In the genomic region with DNA sequence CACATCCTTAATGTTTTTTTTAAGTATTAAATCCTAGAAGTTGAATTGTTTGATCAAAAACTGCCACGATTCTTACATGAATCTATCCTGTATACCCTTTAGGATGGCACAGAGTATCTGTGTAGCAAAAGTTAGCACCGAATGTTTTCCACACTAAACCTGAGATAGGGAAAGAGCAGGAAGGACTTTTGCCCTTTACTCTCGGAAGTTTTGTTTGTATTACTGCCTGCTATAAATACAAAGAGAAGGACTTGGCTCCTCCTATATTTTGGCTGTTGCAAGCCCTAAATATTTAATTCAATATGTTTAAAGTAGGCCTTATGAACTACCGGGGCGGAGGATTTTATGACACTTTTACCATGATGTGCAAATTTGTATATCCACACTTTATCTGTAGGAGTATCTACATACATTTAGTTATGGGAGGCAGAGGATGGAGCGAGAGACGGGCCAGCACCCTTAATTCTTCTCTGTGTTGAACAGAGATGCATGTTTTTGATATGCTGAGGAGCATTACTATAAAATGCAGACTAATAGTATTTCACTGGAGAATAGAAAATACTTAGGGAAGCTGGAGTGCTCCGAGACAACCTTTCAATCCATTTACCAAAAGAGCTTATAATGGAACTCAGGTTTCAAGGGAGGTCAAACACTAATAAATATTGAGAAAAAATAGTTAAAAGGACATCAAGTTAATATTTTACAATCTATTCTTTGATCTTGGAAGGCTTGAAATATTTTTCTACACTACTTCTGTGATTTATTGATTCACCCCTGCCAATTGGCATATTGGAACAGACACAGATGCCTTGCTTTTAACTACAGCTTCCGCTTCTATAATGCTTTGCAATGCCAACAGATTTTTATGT, we compare ENCODE assay signal across 21 cellular contexts.
DNase-seq lines count a peak whose midpoint lies in the region; ATAC-seq and TF ChIP-seq lines count a peak whose summit lies in the region.
"Had no signal": no experiment of that assay in that cellular context is flagged by ENCODE, and none has a peak within 500 bp of the region (broad histone marks: within the 10 kb centered on the region; RNA-seq: fewer than 3 reads in every experiment).

No MANE protein-coding gene starts in this region.

- no peak for TF ChIP-seq RAD21 in neural cell (conservative IDR thresholded peaks at IDR 0.05)

- TF ChIP-seq CTCF in neural cell (IDR thresholded peaks at IDR 0.05; ENCODE audit: poor library complexity, severe bottlenecking) (no peak), psoas muscle (IDR thresholded peaks at IDR 0.05) (no peak)

- H3F3A ChIP-seq in neural cell (ENCODE audit: insufficient read depth, low read length, poor library complexity, severe bottlenecking) = no peaks in the 10 kb centered on the region

- no peak for TF ChIP-seq EP300 in neural cell (conservative IDR thresholded peaks at IDR 0.05; ENCODE audit: poor library complexity, severe bottlenecking)

- H3K4me3 ChIP-seq in neural cell (ENCODE audit: low read length) = no peak overlapping the region
- H3K4me3 ChIP-seq in psoas muscle = no peak overlapping the region
- H3K4me3 ChIP-seq: A549; BLaER1 treated with 17β-estradiol and CSF1 and Interleukin-3, amounts not matched to agents 10 nM and 100 nM; GM23248; SK-N-MC had no signal

- ATAC-seq in left colon = peak; percentile 90
- no peak for ATAC-seq in psoas muscle
- ATAC-seq: A549, Panc1 had no signal

- peak; percentile 31 to 51 for DNase-seq in NCI-H526 (lab: John Stamatoyannopoulos, UW)
- no peak for DNase-seq in left colon
- DNase-seq in central memory CD4-positive, alpha-beta T cell = no peak
- no peak for DNase-seq in psoas muscle
- no peak for DNase-seq in C1 segment of cervical spinal cord (lab: John Stamatoyannopoulos, UW)
- DNase-seq: AML-193; CD4-positive, alpha-beta memory T cell; GM23248; H7; KBM-7; NCI-H1048; NCI-H1694; NCI-H2029 treated with DMSO at 0.1 percent for 48 hours; SIG-M5 had no signal

- H4K20me1 ChIP-seq in neural cell (ENCODE audit: insufficient read depth) = peaks cover 3% of the 10 kb centered on the region

- WGBS in psoas muscle, 3 donors = 82 to 91% (median 84%) methylated on average over 9 of the region's 9 CpGs

- H3K9ac ChIP-seq in neural cell (ENCODE audit: low read length) = no peak overlapping the region
- H3K9ac ChIP-seq: BLaER1 treated with 17β-estradiol and CSF1 and Interleukin-3, amounts not matched to agents 10 nM and 100 nM; GM23248 had no signal

- no peaks in the 10 kb centered on the region for H3K9me2 ChIP-seq in neural cell (ENCODE audit: insufficient read depth, low read length)

- H3K79me2 ChIP-seq in neural cell (replicated peaks; ENCODE audit: insufficient read depth, low read length) = peaks cover 10% of the 10 kb centered on the region

- no peak overlapping the region for H3K4me2 ChIP-seq in neural cell (ENCODE audit: low read length)
- H3K4me2 ChIP-seq: A549; BLaER1 treated with 17β-estradiol and CSF1 and Interleukin-3, amounts not matched to agents 10 nM and 100 nM had no signal

- H3K27ac ChIP-seq in KOPT-K1 (ENCODE audit: low read depth, low read length, poor library complexity, severe bottlenecking) = peak overlapping the region; percentile 96
- peak overlapping the region; percentile 37 for H3K27ac ChIP-seq in neural cell (ENCODE audit: low read length)
- H3K27ac ChIP-seq in psoas muscle = no peak overlapping the region
- H3K27ac ChIP-seq: A549; BLaER1 treated with 17β-estradiol and CSF1 and Interleukin-3, amounts not matched to agents 10 nM and 100 nM; GM23248; RWPE1; SK-N-MC had no signal

- no peak overlapping the region for H2AFZ ChIP-seq in neural cell (ENCODE audit: low read depth, low read length)
- H2AFZ ChIP-seq: GM23248 had no signal

- intact Hi-C loops in left colon (cut with DNase I, micrococcal nuclease) (no loop called here), psoas muscle (cut with DNase I) (no loop called here)

- H3K9me3 ChIP-seq in KOPT-K1 (ENCODE audit: insufficient read depth, low read length, poor library complexity, severe bottlenecking) (no peaks in the 10 kb centered on the region), neural cell (ENCODE audit: low read length) (no peaks in the 10 kb centered on the region), psoas muscle (no peaks in the 10 kb centered on the region)
- H3K9me3 ChIP-seq: A549; BLaER1 treated with 17β-estradiol and CSF1 and Interleukin-3, amounts not matched to agents 10 nM and 100 nM had no signal

- H3K4me1 ChIP-seq in psoas muscle = no peaks in the 10 kb centered on the region
- H3K4me1 ChIP-seq: BLaER1 treated with 17β-estradiol and CSF1 and Interleukin-3, amounts not matched to agents 10 nM and 100 nM had no signal

- no peaks in the 10 kb centered on the region for H3K27me3 ChIP-seq in neural cell (ENCODE audit: insufficient read depth, low read depth, low read length)
- no peaks in the 10 kb centered on the region for H3K27me3 ChIP-seq in psoas muscle (ENCODE audit: insufficient read depth in 3 of 3, low read length in 2 of 3)

- no peaks in the 10 kb centered on the region for H3K36me3 ChIP-seq in KOPT-K1 (ENCODE audit: insufficient read depth, low read length)
- H3K36me3 ChIP-seq in neural cell (ENCODE audit: insufficient read depth, low read length) = no peaks in the 10 kb centered on the region
- no peaks in the 10 kb centered on the region for H3K36me3 ChIP-seq in psoas muscle (ENCODE audit: insufficient read depth in 1 of 2, low read depth in 1 of 2)
- H3K36me3 ChIP-seq: BLaER1 treated with 17β-estradiol and CSF1 and Interleukin-3, amounts not matched to agents 10 nM and 100 nM had no signal

TF ChIP-seq in neural cell, 6 proteins besides CTCF, POLR2A, EP300 and RAD21:
- TF ChIP-seq EZH2 (IDR thresholded peaks at IDR 0.05; ENCODE audit: borderline replicate concordance, insufficient read depth, low read length, poor library complexity, severe bottlenecking) (no peak), TAF1 (IDR thresholded peaks at IDR 0.05; ENCODE audit: low read depth) (no peak), POLR2AphosphoS5 (IDR thresholded peaks at IDR 0.05) (no peak), MXI1 (conservative IDR thresholded peaks at IDR 0.05; ENCODE audit: poor library complexity, severe bottlenecking) (no peak), SMC3 (conservative IDR thresholded peaks at IDR 0.05; ENCODE audit: poor library complexity) (no peak), REST (IDR thresholded peaks at IDR 0.05; ENCODE audit: borderline replicate concordance) (no peak)

Comparison
In these comparisons a context has a peak if more than half of its experiments do, and no peak if none do; other contexts are left out.
1. DNase-seq: peak in NCI-H526 (2 of 2); none in left colon (0 of 2), central memory CD4-positive, alpha-beta T cell (single experiment), psoas muscle (0 of 2) and C1 segment of cervical spinal cord (0 of 14).